In the genomic region with DNA sequence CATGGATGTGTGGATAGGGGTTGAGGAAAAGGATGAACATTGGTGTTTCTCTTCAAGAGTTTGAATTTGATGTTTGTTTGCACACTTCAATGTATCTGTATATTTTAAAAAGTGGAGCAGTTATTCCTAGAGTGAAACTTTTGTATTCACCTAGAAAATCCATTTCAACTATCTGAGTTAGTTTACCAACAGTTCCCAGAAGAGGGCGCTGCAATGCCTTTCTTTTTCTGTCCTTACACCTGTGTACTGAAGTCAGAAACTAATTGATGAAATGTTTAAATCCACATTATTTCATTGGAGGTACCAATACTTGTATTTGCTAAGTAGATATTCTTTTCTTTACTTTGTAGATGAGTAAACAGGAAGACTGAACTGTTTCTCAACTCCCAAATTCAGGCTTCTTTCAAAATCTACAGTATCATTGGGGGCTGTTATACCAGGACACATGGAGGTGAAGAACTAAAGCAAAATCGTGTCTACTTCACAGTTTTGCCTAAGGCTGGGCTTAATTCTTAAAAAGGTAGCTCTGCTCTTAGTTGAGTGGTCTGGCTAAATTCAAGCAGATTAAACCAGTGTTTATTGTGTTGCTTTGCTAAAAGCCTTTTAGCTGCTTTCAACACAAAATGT, we compare ENCODE assay signal across 7 cellular contexts. TPM values are rescaled to one million over a fixed set of nuclear protein-coding genes. Genes with fewer than 3 reads are reported as not detected.
DNase-seq lines count a peak whose midpoint lies in the region; TF ChIP-seq lines count a peak whose summit lies in the region.

No MANE protein-coding gene starts in this region.

- peak; percentile 54 for DNase-seq in T-helper 2 cell treated with Interferon-gamma antibody and Interleukin-4, amounts not matched to agents 5 μg/mL and 100 μg/mL, for 36 hours (ENCODE audit: low spot score)
- DNase-seq in amniotic stem cell (lab: John Stamatoyannopoulos, UW) (peak; percentile 20), kidney glomerular epithelial cell (lab: John Stamatoyannopoulos, UW) (peak; percentile 33), posterior vena cava (ENCODE audit: low spot score) (no peak)
- DNase-seq in stimulated activated CD8-positive, alpha-beta memory T cell treated with anti-CD3 and anti-CD28 coated beads, Interleukin-12 subunit alpha, Interleukin-12 subunit beta, amount 100 ng/mL, for 24 hours (ENCODE audit: extremely low read depth): peak; percentile 36

- intact Hi-C loops in posterior vena cava (cut with DNase I): loop anchor here in 1 of 2 donors (10.0 kb wide), 1 partner anchor 71 kb away; no protein-coding TSS in a partner anchor

- peak overlapping the region; percentile 67 for H3K27ac Mint-ChIP-seq in T-helper 2 cell treated with Interferon-gamma antibody and Interleukin-4, amounts not matched to agents 5 μg/mL and 100 μg/mL, for 36 hours

- peaks cover 16% of the 10 kb centered on the region for H3K36me3 Mint-ChIP-seq in T-helper 2 cell treated with Interferon-gamma antibody and Interleukin-4, amounts not matched to agents 5 μg/mL and 100 μg/mL, for 36 hours (ENCODE audit: low read depth)

- peak; percentile 69 for TF ChIP-seq CTCF in GM12872 (IDR thresholded peaks at IDR 0.05; ENCODE audit: insufficient read depth, low read depth, low read length)

- H3K27me3 Mint-ChIP-seq in T-helper 2 cell treated with Interferon-gamma antibody and Interleukin-4, amounts not matched to agents 5 μg/mL and 100 μg/mL, for 36 hours (ENCODE audit: low read depth): peaks cover 13% of the 10 kb centered on the region

- peak overlapping the region; percentile 55 for H3K4me3 Mint-ChIP-seq in T-helper 2 cell treated with Interferon-gamma antibody and Interleukin-4, amounts not matched to agents 5 μg/mL and 100 μg/mL, for 36 hours

- peak; percentile 88 for TF ChIP-seq RAD21 in Ishikawa (IDR thresholded peaks at IDR 0.05; ENCODE audit: low read depth)

- no peak for TF ChIP-seq EP300 in Ishikawa (IDR thresholded peaks at IDR 0.05; ENCODE audit: borderline replicate concordance)

- peaks cover 41% of the 10 kb centered on the region for H3K4me1 Mint-ChIP-seq in T-helper 2 cell treated with Interferon-gamma antibody and Interleukin-4, amounts not matched to agents 5 μg/mL and 100 μg/mL, for 36 hours (ENCODE audit: low read depth)

- peaks cover 9% of the 10 kb centered on the region for H3K9me3 Mint-ChIP-seq in T-helper 2 cell treated with Interferon-gamma antibody and Interleukin-4, amounts not matched to agents 5 μg/mL and 100 μg/mL, for 36 hours

TF ChIP-seq in Ishikawa, 13 proteins besides CTCF, POLR2A, EP300 and RAD21:
- TF ChIP-seq, protein P1, sequence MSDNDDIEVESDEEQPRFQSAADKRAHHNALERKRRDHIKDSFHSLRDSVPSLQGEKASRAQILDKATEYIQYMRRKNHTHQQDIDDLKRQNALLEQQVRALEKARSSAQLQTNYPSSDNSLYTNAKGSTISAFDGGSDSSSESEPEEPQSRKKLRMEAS (IDR thresholded peaks at IDR 0.05): no peak
- no peak for TF ChIP-seq TAF1 (IDR thresholded peaks at IDR 0.05; ENCODE audit: low read depth)
- no peak for TF ChIP-seq EGR1 (IDR thresholded peaks at IDR 0.05)
- TF ChIP-seq YY1 (IDR thresholded peaks at IDR 0.05; ENCODE audit: low read depth): no peak
- TF ChIP-seq TEAD4 (IDR thresholded peaks at IDR 0.05): no peak
- TF ChIP-seq FOXM1 (IDR thresholded peaks at IDR 0.05; ENCODE audit: borderline replicate concordance, low read depth): no peak
- TF ChIP-seq CREB1 (IDR thresholded peaks at IDR 0.05; ENCODE audit: low read depth): no peak

RNA-seq across cellular contexts. Expression of gene KLRB1, which starts 26.6 kb away (rescaled TPM):
- 1 to 10 TPM in 1 of 2 donors, under 1 TPM in 1; 0.67 to 1.0 TPM for total RNA-seq in posterior vena cava

RNA-seq across cellular contexts. Expression of gene CLEC2D, which starts 35.2 kb away (rescaled TPM):
- 10 to 100 TPM in 1 of 2 donors, 1 to 10 TPM in 1; 7.8 to 12.6 TPM for total RNA-seq in posterior vena cava
